In genomic region chr19:47762615-47763308, GRCh38 we compare ENCODE assay signal across 2 cellular contexts.
A peak's percentile ranks its signal among the peaks of the same experiment; 100 is the strongest.
TF ChIP-seq lines count a peak whose summit lies in the region.

No MANE protein-coding gene starts in this region.

TF ChIP-seq in GM23338, 12 proteins besides CTCF, POLR2A, EP300 and RAD21:
- no peak for TF ChIP-seq ZNF331 (CRISPR knock-in tag; IDR thresholded peaks at IDR 0.05; ENCODE audit: low read depth)
- TF ChIP-seq STAT1 (IDR thresholded peaks at IDR 0.05; ENCODE audit: unreplicated experiment) = no peak

TF ChIP-seq in K562, 482 proteins besides CTCF, POLR2A, EP300 and RAD21:
- TF ChIP-seq ZFP36 (IDR thresholded peaks at IDR 0.05; ENCODE audit: low read depth, low read length, partially characterized antibody) (peak; percentile 91), MYC (IDR thresholded peaks at IDR 0.05; ENCODE audit: low read depth, low read length) (0 out of 2 replicates have a peak, but pooled peaks have one; percentile 18), MYC (CRISPR knock-in tag; IDR thresholded peaks at IDR 0.05; ENCODE audit: borderline replicate concordance, low read depth) (no peak), TFAM (CRISPR knock-in tag; conservative IDR thresholded peaks at IDR 0.05) (no peak), ELF1 (tag; IDR thresholded peaks at IDR 0.05) (no peak), ZNF507 (tag; conservative IDR thresholded peaks at IDR 0.05) (no peak), C11orf30 (IDR thresholded peaks at IDR 0.05; ENCODE audit: low read depth) (no peak), ADNP (tag; IDR thresholded peaks at IDR 0.05) (peak; percentile 58; the same call in 1 of the 2 replicates), BRF2 (IDR thresholded peaks at IDR 0.05; ENCODE audit: borderline replicate concordance, insufficient read depth, insufficient read length) (no peak), SFPQ (IDR thresholded peaks at IDR 0.05; ENCODE audit: low read depth, low read length) (no peak), GTF2F1 (IDR thresholded peaks at IDR 0.05; ENCODE audit: low read depth, low read length) (no peak), HDAC2 (IDR thresholded peaks at IDR 0.05) (peak; percentile 43; the same call in 1 of the 2 replicates), CBX8 (IDR thresholded peaks at IDR 0.05; ENCODE audit: borderline replicate concordance, extremely low read depth, low read depth, low read length, poor library complexity, severe bottlenecking) (no peak), SUPT5H (IDR thresholded peaks at IDR 0.05) (no peak), KDM1A (IDR thresholded peaks at IDR 0.05) (peak; percentile 78 to 82), ZEB2 (IDR thresholded peaks at IDR 0.05) (no peak), HINFP (tag; conservative IDR thresholded peaks at IDR 0.05; ENCODE audit: low read depth) (no peak), ZNF398 (CRISPR knock-in tag; IDR thresholded peaks at IDR 0.05) (no peak), ELF4 (CRISPR knock-in tag; IDR thresholded peaks at IDR 0.05) (no peak), ZNF324 (CRISPR knock-in tag; IDR thresholded peaks at IDR 0.05) (no peak), RBM25 (IDR thresholded peaks at IDR 0.05; ENCODE audit: low read depth, low read length, severe bottlenecking) (peak; percentile 94), FOXP4 (CRISPR knock-in tag; IDR thresholded peaks at IDR 0.05; ENCODE audit: borderline replicate concordance) (no peak), SMARCA5 (IDR thresholded peaks at IDR 0.05) (peak; percentile 87), FIP1L1 (IDR thresholded peaks at IDR 0.05; ENCODE audit: low read depth, low read length, poor library complexity, severe bottlenecking) (no peak), ZNF695 (CRISPR knock-in tag; IDR thresholded peaks at IDR 0.05) (no peak), BCOR (IDR thresholded peaks at IDR 0.05) (peak; percentile 97), ZNF212 (CRISPR knock-in tag; IDR thresholded peaks at IDR 0.05) (no peak), HES1 (IDR thresholded peaks at IDR 0.05; ENCODE audit: low read depth) (no peak), ZNF586 (CRISPR knock-in tag; conservative IDR thresholded peaks at IDR 0.05) (no peak), ZNF174 (CRISPR knock-in tag; IDR thresholded peaks at IDR 0.05) (no peak), ZBTB9 (CRISPR knock-in tag; IDR thresholded peaks at IDR 0.05) (no peak), MEF2A (IDR thresholded peaks at IDR 0.05; ENCODE audit: control insufficient read depth, low read depth, low read length) (no peak), RCOR1 (IDR thresholded peaks at IDR 0.05; ENCODE audit: borderline replicate concordance in 1 of 2, low read depth in 2 of 2, low read length in 2 of 2) (peak in 1 of 2 experiments; percentile 64; a peak in 1 of 4 replicates)
